13 cellular contexts compared by ENCODE assay signal in genomic region chr10:78802866-78803265, GRCh38.
DNase-seq lines count a peak whose midpoint lies in the region; ATAC-seq and TF ChIP-seq lines count a peak whose summit lies in the region.
"Had no signal": no experiment of that assay in that cellular context is flagged by ENCODE, and none has a peak within 500 bp of the region (broad histone marks: within the 10 kb centered on the region; RNA-seq: fewer than 3 reads in every experiment).

No MANE protein-coding gene starts in this region.

- H3K4me1 Mint-ChIP-seq in nephron = peaks cover 65% of the 10 kb centered on the region
- no peaks in the 10 kb centered on the region for H3K4me1 Mint-ChIP-seq in activated T-cell treated with anti-CD3 and anti-CD28 coated beads, Interleukin-2, amount 50 U/mL, for 4 hours (ENCODE audit: low read depth)

- H3K4me3 Mint-ChIP-seq in nephron = peak overlapping the region in 1 of 3 experiments; percentile 52
- H3K4me3 Mint-ChIP-seq in activated T-cell treated with anti-CD3 and anti-CD28 coated beads, Interleukin-2, amount 50 U/mL, for 4 hours = no peak overlapping the region

- H3K27me3 Mint-ChIP-seq in nephron (ENCODE audit: low read depth) = peaks cover 17% of the 10 kb centered on the region
- H3K27me3 Mint-ChIP-seq in activated T-cell treated with anti-CD3 and anti-CD28 coated beads, Interleukin-2, amount 50 U/mL, for 4 hours (ENCODE audit: low read depth) = peaks cover 7% of the 10 kb centered on the region

- H3K9me3 Mint-ChIP-seq in nephron = no peaks in the 10 kb centered on the region
- no peaks in the 10 kb centered on the region for H3K9me3 Mint-ChIP-seq in activated T-cell treated with anti-CD3 and anti-CD28 coated beads, Interleukin-2, amount 50 U/mL, for 4 hours
- H3K9me3 Mint-ChIP-seq: activated T-helper 2 cell treated with anti-CD3 and anti-CD28 coated beads, Interferon-gamma antibody, Interleukin-2, Interleukin-4, amounts not matched to agents 10 μg/mL and 5 μg/mL and 100 μg/mL, durations not matched to agents 14 hours and 24 hours and 36 hours had no signal

- H3K27ac Mint-ChIP-seq in nephron = peak overlapping the region; percentile 90 to 99 (median 97)
- H3K27ac Mint-ChIP-seq: activated T-helper 2 cell treated with anti-CD3 and anti-CD28 coated beads, Interferon-gamma antibody, Interleukin-2, Interleukin-4, amounts not matched to agents 10 μg/mL and 5 μg/mL and 100 μg/mL, durations not matched to agents 14 hours and 24 hours and 36 hours had no signal

- CTCF ChIA-PET in AG04449 (lab: Yijun Ruan, JAX) = interaction anchor here (1.4 kb wide), 1 partner anchor 25 kb away, joined by 3 read pairs; no protein-coding TSS in a partner anchor

- POLR2A ChIA-PET in AG04449 (lab: Yijun Ruan, JAX) = interaction anchor here (0.6 kb wide), 1 partner anchor 437 kb away, joined by 7 read pairs; no protein-coding TSS in a partner anchor

- no peaks in the 10 kb centered on the region for H3K27me3 ChIP-seq in esophagus muscularis mucosa

- H3K4me3 ChIP-seq in AG04449 (ENCODE audit: low read depth, low read length) = no peak overlapping the region
- no peak overlapping the region for H3K4me3 ChIP-seq in esophagus muscularis mucosa
- H3K4me3 ChIP-seq: A549 had no signal

- no peaks in the 10 kb centered on the region for H3K36me3 Mint-ChIP-seq in nephron (ENCODE audit: low read depth)
- no peaks in the 10 kb centered on the region for H3K36me3 Mint-ChIP-seq in activated T-cell treated with anti-CD3 and anti-CD28 coated beads, Interleukin-2, amount 50 U/mL, for 4 hours (ENCODE audit: insufficient read depth)

- TF ChIP-seq CTCF in AG04449 (IDR thresholded peaks at IDR 0.05; ENCODE audit: insufficient read depth, low read length, missing control alignments) (no peak), esophagus muscularis mucosa (IDR thresholded peaks at IDR 0.05) (no peak), nephron (IDR thresholded peaks at IDR 0.05; ENCODE audit: unreplicated experiment in 3 of 3) (no peak)

- no peaks in the 10 kb centered on the region for H3K9me3 ChIP-seq in esophagus muscularis mucosa
- H3K9me3 ChIP-seq: A549 had no signal

- peaks cover 54 to 65% (median 59%) of the 10 kb centered on the region in 4 donors for H3K4me1 ChIP-seq in esophagus muscularis mucosa
- H3K4me1 ChIP-seq: A549 had no signal

- H3K36me3 ChIP-seq in esophagus muscularis mucosa = no peaks in the 10 kb centered on the region

- intact Hi-C loops in esophagus muscularis mucosa (cut with DNase I) = no loop called here

- no peak for TF ChIP-seq EP300 in esophagus muscularis mucosa (IDR thresholded peaks at IDR 0.05)

- WGBS in esophagus muscularis mucosa = 51% methylated on average over 8 of the region's 11 CpGs

- ATAC-seq in activated T-cell treated with anti-CD3 and anti-CD28 coated beads, Interleukin-2, amount 50 U/mL, for 4 hours = no peak
- ATAC-seq: A549 had no signal

- peak; percentile 24 for DNase-seq in AG04449 (ENCODE audit: low read depth, low spot score)
- DNase-seq in NCI-H2171 (lab: John Stamatoyannopoulos, UW) = peak; percentile 55
- DNase-seq in esophagus muscularis mucosa (ENCODE audit: extremely low spot score) = no peak
- no peak for DNase-seq in amygdala (lab: John Stamatoyannopoulos, UW)
- DNase-seq in activated T-cell treated with anti-CD3 and anti-CD28 coated beads, Interleukin-2, amount 50 U/mL, for 4 hours = no peak
- DNase-seq in activated CD4-positive, alpha-beta T cell treated with anti-CD3 and anti-CD28 coated beads, Interleukin-2, amount 50 U/mL, for 48 hours = no peak
- no peak for DNase-seq in SW480 (ENCODE audit: low spot score)
- DNase-seq: NCI-H146, T-helper 9 cell had no signal

- TF ChIP-seq POLR2A in esophagus muscularis mucosa (IDR thresholded peaks at IDR 0.05; ENCODE audit: low read depth) = no peak

- H3K27ac ChIP-seq in esophagus muscularis mucosa (replicated peaks in 1 of 4) = peak overlapping the region; percentile 74 to 82 (median 79)
- H3K27ac ChIP-seq: A549, epithelial cell of prostate had no signal

Comparison
In these comparisons a context has a peak if more than half of its experiments do, and no peak if none do; other contexts are left out.
1. DNase-seq: peak in AG04449 (single experiment) and NCI-H2171 (single experiment); none in esophagus muscularis mucosa (single experiment), amygdala (0 of 56), activated T-cell treated with anti-CD3 and anti-CD28 coated beads, Interleukin-2, amount 50 U/mL, for 4 hours (single experiment), activated CD4-positive, alpha-beta T cell treated with anti-CD3 and anti-CD28 coated beads, Interleukin-2, amount 50 U/mL, for 48 hours (0 of 2) and SW480 (single experiment).